ENCODE assay signal across 16 cellular contexts in the genomic region with DNA sequence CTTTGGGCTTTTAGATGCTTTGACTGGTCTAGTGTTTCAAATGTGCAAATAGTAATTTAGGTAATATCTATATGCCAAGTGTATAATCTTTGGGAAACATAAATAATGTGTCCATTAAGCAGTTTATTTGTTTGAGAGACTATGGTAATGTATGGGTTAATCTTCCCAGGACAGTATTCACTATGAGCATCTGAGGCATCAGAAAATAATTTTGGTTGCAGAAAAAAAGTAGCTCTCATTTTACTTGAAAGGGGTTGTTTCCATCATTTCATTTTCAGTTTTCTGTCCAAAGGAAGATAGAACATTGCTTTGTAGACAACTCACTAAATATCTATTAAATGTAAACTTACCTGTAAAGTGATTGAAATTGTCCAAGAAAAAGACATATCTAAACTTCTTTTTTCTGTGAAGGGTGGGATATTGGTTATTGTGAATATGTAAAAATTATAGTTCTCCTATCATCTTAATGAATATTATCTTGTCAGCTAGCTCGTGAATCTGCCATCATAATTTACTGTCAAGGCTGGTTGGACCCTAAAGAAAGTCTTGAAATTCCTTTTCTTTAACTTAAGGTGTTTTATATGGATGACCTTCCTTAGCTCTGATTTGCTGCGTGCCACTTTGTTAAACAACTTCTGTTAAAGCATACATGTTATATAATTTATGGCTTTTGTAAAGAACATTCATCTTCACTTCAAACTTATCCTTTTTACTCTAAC.
A peak's percentile ranks its signal among the peaks of the same experiment; 100 is the strongest.
DNase-seq lines count a peak whose midpoint lies in the region; ATAC-seq and TF ChIP-seq lines count a peak whose summit lies in the region.
"Had no signal": no experiment of that assay in that cellular context is flagged by ENCODE, and none has a peak within 500 bp of the region (broad histone marks: within the 10 kb centered on the region; RNA-seq: fewer than 3 reads in every experiment).

No MANE protein-coding gene starts in this region.

- DNase-seq in left ventricle myocardium inferior: no peak
- no peak for DNase-seq in heart left ventricle
- DNase-seq in astrocyte of the spinal cord (ENCODE audit: low read depth, low spot score): peak; percentile 17
- DNase-seq in iris pigment epithelial cell (ENCODE audit: low read depth): peak; percentile 41
- DNase-seq in posterior vena cava (ENCODE audit: low spot score): no peak
- no peak for DNase-seq in AG08395 (ENCODE audit: low spot score)
- no peak for DNase-seq in left lobe of liver (ENCODE audit: low spot score)
- no peak for DNase-seq in NCI-H345 treated with DMSO at 0.1 percent for 48 hours (lab: John Stamatoyannopoulos, UW; ENCODE audit: unreplicated experiment)
- DNase-seq: C1 segment of cervical spinal cord, DMS153, H7, NCI-H1436 treated with DMSO at 0.1 percent for 48 hours, NCI-H2107, NCI-H345, PC-9 had no signal

- H3K9me3 ChIP-seq in left ventricle myocardium inferior (replicated peaks) (peaks cover 2% of the 10 kb centered on the region), heart left ventricle (peaks cover 0 to 2% (median 0%) of the 10 kb centered on the region in 12 donors)

- intact Hi-C loops in left ventricle myocardium inferior (cut with micrococcal nuclease) (no loop called here), heart left ventricle (cut with DNase I) (no loop called here), posterior vena cava (cut with DNase I) (loop anchor here in 1 of 2 donors (1.0 kb wide), 1 partner anchor 8 kb away; no protein-coding TSS in a partner anchor)

- H3K36me3 ChIP-seq in left ventricle myocardium inferior (no peaks in the 10 kb centered on the region), heart left ventricle (no peaks in the 10 kb centered on the region)

- ATAC-seq in heart left ventricle (no peak), left lobe of liver (no peak)

- H3K4me3 ChIP-seq in left ventricle myocardium inferior (peak overlapping the region; percentile 30), heart left ventricle (peak overlapping the region in 3 of 12 donors; percentile 6 to 31 (median 26)), astrocyte of the spinal cord (ENCODE audit: low read depth, low read length) (no peak overlapping the region)
- H3K4me3 ChIP-seq: PC-9 had no signal

- TF ChIP-seq CTCF in left ventricle myocardium inferior (IDR thresholded peaks at IDR 0.05; ENCODE audit: borderline replicate concordance): no peak
- TF ChIP-seq CTCF in heart left ventricle (IDR thresholded peaks at IDR 0.05): no peak
- TF ChIP-seq CTCF in astrocyte of the spinal cord (IDR thresholded peaks at IDR 0.05; ENCODE audit: low read depth, low read length): no peak

- H3K27ac ChIP-seq in left ventricle myocardium inferior (replicated peaks) (no peak overlapping the region), heart left ventricle (peak overlapping the region in 2 of 12 donors; percentile 7 to 35)
- H3K27ac ChIP-seq: 22Rv1, PC-9 had no signal

- 52 to 79% (median 68%) methylated on average over 2 of the region's 2 CpGs for WGBS in heart left ventricle, 4 donors

- TF ChIP-seq POLR2A in heart left ventricle (IDR thresholded peaks at IDR 0.05): no peak

- H3K27me3 ChIP-seq in left ventricle myocardium inferior (ENCODE audit: low read depth) (no peaks in the 10 kb centered on the region), heart left ventricle (no peaks in the 10 kb centered on the region)

- in situ Hi-C loops in astrocyte of the spinal cord (cut with HindIII; ENCODE audit: low sequenced_read_pairs): no loop called here

- H3K4me1 ChIP-seq in left ventricle myocardium inferior: no peaks in the 10 kb centered on the region
- H3K4me1 ChIP-seq in heart left ventricle: peaks cover 0 to 9% (median 0%) of the 10 kb centered on the region in 12 donors

Comparison
In these comparisons a context has a peak if more than half of its experiments do, and no peak if none do; other contexts are left out.
1. DNase-seq: peak in astrocyte of the spinal cord (single experiment) and iris pigment epithelial cell (single experiment); none in left ventricle myocardium inferior (single experiment), heart left ventricle (0 of 5), posterior vena cava (single experiment), AG08395 (single experiment), left lobe of liver (single experiment) and NCI-H345 treated with DMSO at 0.1 percent for 48 hours (single experiment).